ENCODE assay signal across 30 cellular contexts in genomic region chr3:110620118-110620517, GRCh38.
"Had no signal": no experiment of that assay in that cellular context is flagged by ENCODE, and none has a peak within 500 bp of the region (broad histone marks: within the 10 kb centered on the region; RNA-seq: fewer than 3 reads in every experiment).

No MANE protein-coding gene starts in this region.

- H3K27me3 ChIP-seq: adrenal gland, body of pancreas, cardiac muscle cell, colonic mucosa, heart right ventricle, neural progenitor cell, right atrium auricular region, tibial nerve had no signal

- H3K9me3 ChIP-seq: adrenal gland, body of pancreas, colonic mucosa, psoas muscle, right atrium auricular region, tibial nerve had no signal

- H3K36me3 Mint-ChIP-seq: activated naive CD8-positive, alpha-beta T cell; memory B cell; natural killer cell; neural progenitor cell; stimulated activated naive B cell treated with anti-CD40 and anti-IgM and Interleukin-4, amounts not matched to agents 10 μg/mL and 1 μg/mL and 100 μg/mL, for 72 hours had no signal

- DNase-seq: activated CD4-positive, alpha-beta T cell treated with anti-CD3 and anti-CD28 coated beads for 36 hours; activated CD4-positive, CD25-positive, alpha-beta regulatory T cell; activated CD8-positive, alpha-beta T cell treated with anti-CD3 and anti-CD28 coated beads, Interleukin-2, amount 10 ng/mL, durations not matched to agents 7 days and 5 days; activated naive CD4-positive, alpha-beta T cell; activated T-cell treated with anti-CD3 and anti-CD28 coated beads for 4 hours; activated T-cell treated with anti-CD3 and anti-CD28 coated beads, Interleukin-2, amount 50 U/mL, for 72 hours; adrenal gland; aorta; body of pancreas; cerebellar nuclear complex; colonic mucosa; effector memory CD4-positive, alpha-beta T cell; foreskin melanocyte; heart right ventricle; natural killer cell; occipital lobe; psoas muscle; stimulated activated CD4-positive, alpha-beta T cell treated with anti-CD3 and anti-CD28 coated beads, Interleukin-15, amount 100 ng/mL, for 24 hours; stimulated activated CD4-positive, alpha-beta T cell treated with anti-CD3 and anti-CD28 coated beads, Interleukin-2, amount 100 ng/mL, for 24 hours; stimulated activated naive B cell treated with anti-CD40 and anti-IgM and Interleukin-4, amounts not matched to agents 10 μg/mL and 1 μg/mL and 100 μg/mL, for 72 hours; T-helper 9 cell had no signal

- H3K4me1 ChIP-seq: adrenal gland, colonic mucosa, heart right ventricle, neural progenitor cell, parathyroid adenoma, psoas muscle, right atrium auricular region, tibial nerve had no signal

- H3K36me3 ChIP-seq: adrenal gland, cardiac muscle cell, colonic mucosa, heart right ventricle, neural progenitor cell, right atrium auricular region, tibial nerve had no signal

- H3K4me3 ChIP-seq: adrenal gland, body of pancreas, cardiac muscle cell, colonic mucosa, heart right ventricle, neural progenitor cell, psoas muscle, right atrium auricular region, tibial nerve had no signal

- H3K4me1 Mint-ChIP-seq: activated CD4-positive, alpha-beta T cell treated with anti-CD3 and anti-CD28 coated beads for 36 hours; memory B cell; natural killer cell; neural progenitor cell; stimulated activated naive B cell treated with anti-CD40 and anti-IgM and Interleukin-4, amounts not matched to agents 10 μg/mL and 1 μg/mL and 100 μg/mL, for 72 hours had no signal

- H3K9me3 Mint-ChIP-seq: activated T-cell treated with anti-CD3 and anti-CD28 coated beads, Interleukin-2, amount 50 U/mL, for 72 hours; memory B cell; neural progenitor cell; stimulated activated naive B cell treated with anti-CD40 and anti-IgM and Interleukin-4, amounts not matched to agents 10 μg/mL and 1 μg/mL and 100 μg/mL, for 72 hours; T-helper 1 cell treated with Interleukin-12 subunit alpha and Interleukin-12 subunit beta and Interleukin-4 antibody, amounts not matched to agents 30 μg/mL and 1 μg/mL, for 36 hours had no signal

- H3K27me3 Mint-ChIP-seq: activated CD4-positive, alpha-beta T cell treated with anti-CD3 and anti-CD28 coated beads for 36 hours; activated naive CD8-positive, alpha-beta T cell; memory B cell; stimulated activated naive B cell treated with anti-CD40 and anti-IgM and Interleukin-4, amounts not matched to agents 10 μg/mL and 1 μg/mL and 100 μg/mL, for 72 hours had no signal

- H3K4me3 Mint-ChIP-seq: activated CD4-positive, alpha-beta T cell treated with anti-CD3 and anti-CD28 coated beads for 36 hours; activated CD8-positive, alpha-beta T cell treated with anti-CD3 and anti-CD28 coated beads, Interleukin-2, amount 10 ng/mL, durations not matched to agents 7 days and 5 days; activated naive CD8-positive, alpha-beta T cell; activated T-cell treated with anti-CD3 and anti-CD28 coated beads, Interleukin-2, amount 50 U/mL, for 72 hours; memory B cell; natural killer cell; neural progenitor cell; stimulated activated naive B cell treated with anti-CD40 and anti-IgM and Interleukin-4, amounts not matched to agents 10 μg/mL and 1 μg/mL and 100 μg/mL, for 72 hours; T-helper 1 cell treated with Interleukin-12 subunit alpha and Interleukin-12 subunit beta and Interleukin-4 antibody, amounts not matched to agents 30 μg/mL and 1 μg/mL, for 36 hours had no signal

- H3K79me2 ChIP-seq: parathyroid adenoma had no signal

- H3K27ac Mint-ChIP-seq: activated CD4-positive, alpha-beta T cell treated with anti-CD3 and anti-CD28 coated beads for 36 hours; activated CD8-positive, alpha-beta T cell treated with anti-CD3 and anti-CD28 coated beads, Interleukin-2, amount 10 ng/mL, durations not matched to agents 7 days and 5 days; activated naive CD8-positive, alpha-beta T cell; activated T-cell treated with anti-CD3 and anti-CD28 coated beads, Interleukin-2, amount 50 U/mL, for 72 hours; memory B cell; natural killer cell; neural progenitor cell; stimulated activated naive B cell treated with anti-CD40 and anti-IgM and Interleukin-4, amounts not matched to agents 10 μg/mL and 1 μg/mL and 100 μg/mL, for 72 hours; T-helper 1 cell treated with Interleukin-12 subunit alpha and Interleukin-12 subunit beta and Interleukin-4 antibody, amounts not matched to agents 30 μg/mL and 1 μg/mL, for 36 hours had no signal

- H2AFZ ChIP-seq: neural progenitor cell, parathyroid adenoma had no signal

- ATAC-seq: activated CD4-positive, alpha-beta T cell treated with anti-CD3 and anti-CD28 coated beads for 36 hours; activated CD8-positive, alpha-beta T cell treated with anti-CD3 and anti-CD28 coated beads, Interleukin-2, amount 10 ng/mL, durations not matched to agents 7 days and 5 days; activated T-cell treated with anti-CD3 and anti-CD28 coated beads, Interleukin-2, amount 50 U/mL, for 72 hours; body of pancreas; esophagus mucosa; heart right ventricle; natural killer cell; psoas muscle; stimulated activated naive B cell treated with anti-CD40 and anti-IgM and Interleukin-4, amounts not matched to agents 10 μg/mL and 1 μg/mL and 100 μg/mL, for 72 hours had no signal

- H3K27ac ChIP-seq: adrenal gland, body of pancreas, cardiac muscle cell, colonic mucosa, heart right ventricle, neural progenitor cell, parathyroid adenoma, psoas muscle, right atrium auricular region, tibial nerve had no signal

- H3K4me2 ChIP-seq: neural progenitor cell had no signal
